8 cellular contexts compared by ENCODE assay signal in the genomic region with DNA sequence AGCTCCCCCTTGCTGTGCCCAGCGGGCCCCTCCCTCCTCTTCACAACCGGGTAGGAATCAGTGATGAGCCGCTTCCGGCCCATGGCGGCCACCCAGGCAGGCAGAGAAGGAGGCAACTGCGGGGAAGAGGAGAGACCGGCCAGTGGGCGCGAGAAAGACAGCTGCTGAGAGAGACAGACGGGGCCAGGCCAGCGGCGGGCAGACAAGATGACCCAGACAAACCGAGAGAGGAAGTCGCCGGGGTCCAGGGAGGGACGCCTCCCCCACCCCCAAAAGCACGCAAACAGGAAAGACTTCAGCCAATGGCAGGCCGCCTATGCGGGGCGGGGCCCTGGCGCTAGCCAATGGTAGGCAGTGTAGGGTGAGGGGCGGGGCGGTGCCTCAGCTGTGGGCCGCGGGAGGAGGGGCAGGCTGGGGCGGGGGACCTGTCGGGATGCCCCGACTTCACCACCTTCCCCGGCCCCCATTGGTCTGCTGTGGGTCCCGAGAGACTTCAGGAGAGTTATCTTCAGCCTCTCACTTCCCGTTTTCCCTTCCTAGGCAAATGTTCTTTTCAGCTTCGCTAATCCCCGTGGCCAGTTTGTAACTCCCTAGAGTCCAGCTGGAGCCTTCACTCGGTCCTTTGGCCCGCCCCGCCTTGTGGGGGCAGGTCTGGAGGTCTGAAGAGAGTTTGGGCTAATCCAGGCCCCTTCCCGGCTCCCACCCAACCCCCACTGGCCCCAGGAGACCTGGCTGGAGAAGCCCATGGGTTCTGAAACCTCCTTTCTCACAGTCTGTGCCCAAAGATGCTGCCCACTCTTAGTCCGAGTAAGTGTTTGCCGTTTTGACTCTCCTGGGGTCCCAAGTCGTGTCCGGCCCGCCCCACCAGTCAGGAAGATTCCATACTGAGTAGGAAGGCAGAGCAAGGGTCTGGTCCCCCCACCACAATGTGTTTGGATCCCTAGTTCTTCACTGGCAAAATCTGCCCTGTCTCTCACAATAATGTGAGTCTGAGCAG. TPM values are rescaled to one million over a fixed set of nuclear protein-coding genes. Genes with fewer than 3 reads are reported as not detected.
DNase-seq lines count a peak whose midpoint lies in the region; ATAC-seq and TF ChIP-seq lines count a peak whose summit lies in the region.

A gene (minus strand): TSS at position 230 of the 997 bp plus-strand sequence. CDS start 147 bp downstream, at position 83.

- peak within 1 kb of the TSS; percentile 96 for H3K4me3 Mint-ChIP-seq in activated T-cell treated with anti-CD3 and anti-CD28 coated beads, Interleukin-2, amount 50 U/mL, for 4 hours

- H3K4me1 ChIP-seq in KMS-11 (ENCODE audit: low read depth, poor library complexity, severe bottlenecking), result peaks cover 50% of the 10 kb centered on the region
- peaks cover 63% of the 10 kb centered on the region for H3K4me1 ChIP-seq in Panc1 (ENCODE audit: control insufficient read depth, insufficient read depth, low read length)
- peaks cover 32 to 42% of the 10 kb centered on the region in 2 donors for H3K4me1 ChIP-seq in muscle layer of duodenum (ENCODE audit: control insufficient read depth in 1 of 2, insufficient read depth in 2 of 2, low read length in 2 of 2)

- in situ Hi-C loops in Panc1 (cut with HindIII; ENCODE audit: low pct_unique_long_range_greater_than_20kb, low sequenced_read_pairs), result no loop called here

- H2AFZ ChIP-seq in KMS-11 (ENCODE audit: low read depth), result peak within 1 kb of the TSS; percentile 88

- TF ChIP-seq CTCF in KMS-11 (conservative IDR thresholded peaks at IDR 0.05; ENCODE audit: low read depth, low read length) (no peak), Panc1 (IDR thresholded peaks at IDR 0.05) (no peak)

- no peaks in the 10 kb centered on the region for H3K36me3 Mint-ChIP-seq in activated T-cell treated with anti-CD3 and anti-CD28 coated beads, Interleukin-2, amount 50 U/mL, for 4 hours (ENCODE audit: insufficient read depth)

- H3K4me3 ChIP-seq in KMS-11 (IDR thresholded peaks at IDR 0.05; ENCODE audit: insufficient read depth, low read depth, low read length), result peak within 1 kb of the TSS; percentile 62
- H3K4me3 ChIP-seq in Panc1 (ENCODE audit: low read depth in 2 of 2, low read length in 2 of 2), result peak within 1 kb of the TSS; percentile 67 to 74
- peak within 1 kb of the TSS; percentile 80 to 81 for H3K4me3 ChIP-seq in muscle layer of duodenum (ENCODE audit: low read depth in 1 of 2, low read length in 2 of 2)

- no peaks in the 10 kb centered on the region for H3K9me3 Mint-ChIP-seq in activated T-cell treated with anti-CD3 and anti-CD28 coated beads, Interleukin-2, amount 50 U/mL, for 4 hours

- H3K79me2 ChIP-seq in KMS-11 (ENCODE audit: insufficient read depth, low read depth), result no peaks in the 10 kb centered on the region

- no peaks in the 10 kb centered on the region for H4K20me1 ChIP-seq in KMS-11 (ENCODE audit: insufficient read depth)

- ATAC-seq in GM21786 (IDR thresholded peaks at IDR 0.05; ENCODE audit: unreplicated experiment) (peak; percentile 62), Panc1 (peak; percentile 87), esophagus mucosa (peak; percentile 86)
- ATAC-seq in activated T-cell treated with anti-CD3 and anti-CD28 coated beads, Interleukin-2, amount 50 U/mL, for 4 hours, result peak; percentile 93

- peak within 1 kb of the TSS; percentile 98 for H3K4me2 ChIP-seq in KMS-11

- DNase-seq in DMS79 (lab: John Stamatoyannopoulos, UW) (peak; percentile 83), Panc1 (ENCODE audit: low read depth, low spot score) (no peak)
- DNase-seq in activated T-cell treated with anti-CD3 and anti-CD28 coated beads, Interleukin-2, amount 50 U/mL, for 4 hours, result peak; percentile 95
- DNase-seq in stimulated activated CD8-positive, alpha-beta memory T cell treated with anti-CD3 and anti-CD28 coated beads, Interleukin-7, amount 100 ng/mL, for 24 hours (ENCODE audit: low read depth), result peak; percentile 93

- POLR2A ChIA-PET in Panc1 (lab: Charles Lee), result interaction anchor here (0.5 to 2.3 kb wide), 6 partner anchors 21 to 283 kb away, joined by 3 to 32 read pairs (median 4); no protein-coding TSS in a partner anchor

- H3K9me3 ChIP-seq in Panc1 (ENCODE audit: control insufficient read depth, insufficient read depth, low read depth, low read length) (no peaks in the 10 kb centered on the region), muscle layer of duodenum (ENCODE audit: control insufficient read depth in 1 of 2, low read length in 2 of 2) (no peaks in the 10 kb centered on the region)

- intact Hi-C loops in Panc1 (cut with micrococcal nuclease; ENCODE audit: unreplicated experiment), result no loop called here

- CTCF ChIA-PET in Panc1 (lab: Charles Lee), result interaction anchor here (0.5 to 7.9 kb wide), 5 partner anchors 16 to 219 kb away, joined by 3 to 207 read pairs (median 5); no protein-coding TSS in a partner anchor

- H3K27ac ChIP-seq in KMS-11 (peak within 1 kb of the TSS; percentile 69), Panc1 (ENCODE audit: low read length) (peak within 1 kb of the TSS; percentile 94), muscle layer of duodenum (ENCODE audit: low read length) (peak within 1 kb of the TSS; percentile 99)

- TSS peak; percentile 92 for BruUV-seq in Panc1 (replicated peaks; lab: Mats Ljungman, UMichigan)

- H3K4me1 Mint-ChIP-seq in activated T-cell treated with anti-CD3 and anti-CD28 coated beads, Interleukin-2, amount 50 U/mL, for 4 hours (ENCODE audit: low read depth), result peaks cover 61% of the 10 kb centered on the region

- H3K27me3 ChIP-seq in KMS-11 (ENCODE audit: insufficient read depth, low read depth), result no peaks in the 10 kb centered on the region
- H3K27me3 ChIP-seq in Panc1 (ENCODE audit: control insufficient read depth, insufficient read depth, low read length), result no peaks in the 10 kb centered on the region
- H3K27me3 ChIP-seq in muscle layer of duodenum (ENCODE audit: low read depth, low read length), result no peaks in the 10 kb centered on the region

- H3K36me3 ChIP-seq in KMS-11 (ENCODE audit: insufficient read depth) (no peaks in the 10 kb centered on the region), Panc1 (ENCODE audit: control insufficient read depth, insufficient read depth, low read length) (no peaks in the 10 kb centered on the region), muscle layer of duodenum (ENCODE audit: control insufficient read depth in 1 of 2, insufficient read depth in 2 of 2, low read length in 2 of 2) (peaks cover 3 to 11% of the 10 kb centered on the region in 2 donors)

- peak within 1 kb of the TSS; percentile 59 for H3K9ac ChIP-seq in KMS-11

- H3K27me3 Mint-ChIP-seq in activated T-cell treated with anti-CD3 and anti-CD28 coated beads, Interleukin-2, amount 50 U/mL, for 4 hours (ENCODE audit: low read depth), result no peaks in the 10 kb centered on the region

RNA-seq across cellular contexts. Expression of the gene that starts here (rescaled TPM):
- total RNA-seq in Panc1 (2021; ENCODE audit: unreplicated experiment) (78.7 TPM), esophagus mucosa (61.7 TPM)
- 119 TPM for polyA plus RNA-seq in Panc1 (2012; ENCODE audit: insufficient read length)
- total RNA-seq in activated T-cell treated with anti-CD3 and anti-CD28 coated beads, Interleukin-2, amount 50 U/mL, for 4 hours, result 10 to 100 TPM; 16.4 to 23.8 (median 22.0) TPM
